ENCODE assay signal across 9 cellular contexts in the genomic region with DNA sequence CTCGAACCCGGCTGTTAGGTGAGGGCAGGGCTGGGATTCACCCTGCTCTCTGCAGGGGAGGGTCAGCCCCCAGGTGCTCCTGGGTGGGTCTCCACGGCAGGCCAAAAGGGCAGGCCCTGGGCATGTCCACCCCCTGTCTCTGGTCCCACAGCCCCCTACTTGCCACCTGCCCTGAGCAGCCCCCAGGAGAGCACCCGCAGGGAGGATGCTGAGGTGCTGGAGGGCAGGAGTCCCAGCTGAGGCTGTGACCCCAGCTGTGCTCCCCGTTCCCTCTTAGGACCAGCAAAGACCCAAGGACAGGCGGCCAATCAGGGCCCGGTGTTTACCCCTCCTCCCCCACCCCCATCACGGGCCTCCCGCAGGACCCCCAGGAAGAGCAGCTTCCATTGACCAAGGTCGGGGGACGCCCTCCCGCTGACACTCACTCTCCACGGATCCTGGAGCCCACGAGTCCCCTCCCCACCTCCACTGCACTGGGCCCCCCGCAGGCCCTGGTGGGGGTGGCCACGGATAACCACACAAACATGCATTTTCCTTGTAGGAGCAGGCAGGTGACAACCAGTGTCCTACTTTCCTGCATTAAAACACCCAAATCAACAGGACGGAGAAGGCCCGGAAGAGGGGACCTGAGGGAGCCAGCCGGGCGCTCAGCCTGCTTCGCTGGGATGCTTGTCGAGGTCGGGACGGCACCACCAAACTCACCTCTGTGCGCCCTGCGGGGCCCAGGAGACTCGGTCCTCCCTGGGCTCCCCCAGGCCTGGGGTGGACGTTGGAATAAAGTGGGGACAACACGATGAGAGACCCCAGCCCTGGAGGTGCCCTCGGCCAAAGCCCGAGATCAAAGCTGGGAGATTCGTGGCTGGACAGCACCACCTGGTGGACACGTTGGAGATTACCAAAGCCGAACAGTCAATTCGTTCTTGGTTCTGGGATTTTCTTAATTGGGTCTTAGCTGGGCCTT. TPM values are rescaled to one million over a fixed set of nuclear protein-coding genes. Genes with fewer than 3 reads are reported as not detected.
DNase-seq lines count a peak whose midpoint lies in the region; ATAC-seq and TF ChIP-seq lines count a peak whose summit lies in the region.
"Had no signal": no experiment of that assay in that cellular context is flagged by ENCODE, and none has a peak within 500 bp of the region (broad histone marks: within the 10 kb centered on the region; RNA-seq: fewer than 3 reads in every experiment).

No MANE protein-coding gene starts in this region.

- H3K4me1 Mint-ChIP-seq in WTC11, result peaks cover 15% of the 10 kb centered on the region

- no peak overlapping the region for H3K27ac ChIP-seq in mammary epithelial cell (ENCODE audit: insufficient read depth, low read depth, low read length)
- H3K27ac ChIP-seq: epithelial cell of prostate had no signal

- H3K9me3 Mint-ChIP-seq in WTC11, result no peaks in the 10 kb centered on the region

- H3K36me3 ChIP-seq in mammary epithelial cell (ENCODE audit: insufficient read depth, low read length), result no peaks in the 10 kb centered on the region

- H3K4me3 ChIP-seq in mammary epithelial cell (replicated peaks in 1 of 3; ENCODE audit: insufficient read depth in 1 of 3, low read depth in 2 of 3, low read length in 3 of 3), result no peak overlapping the region

- intact Hi-C loops in mammary epithelial cell (cut with micrococcal nuclease), result loop anchor here (1.0 to 10.0 kb wide), 5 partner anchors 307 to 643 kb away; no protein-coding TSS in a partner anchor
- intact Hi-C loops in left colon (cut with DNase I, micrococcal nuclease), result no loop called here

- peak overlapping the region; percentile 55 for H3K4me3 Mint-ChIP-seq in WTC11

- no peak overlapping the region for H3K9ac ChIP-seq in mammary epithelial cell (ENCODE audit: insufficient read depth, low read length)

- no peaks in the 10 kb centered on the region for H3K9me3 ChIP-seq in mammary epithelial cell (replicated peaks; ENCODE audit: insufficient read depth, low read length)

- H2AFZ ChIP-seq in mammary epithelial cell (ENCODE audit: low read depth, low read length), result no peak overlapping the region

- BruUV-seq in mammary epithelial cell (replicated peaks; lab: Mats Ljungman, UMichigan), result no TSS peak

- 48% methylated on average over 12 of the region's 35 CpGs for WGBS in mammary epithelial cell (ENCODE audit: low coverage, missing lambda C conversion rate)

- no peaks in the 10 kb centered on the region for H3K79me2 ChIP-seq in mammary epithelial cell (ENCODE audit: insufficient read depth, low read length)

- H4K20me1 ChIP-seq in mammary epithelial cell (ENCODE audit: insufficient read depth, low read length), result no peaks in the 10 kb centered on the region

- no peaks in the 10 kb centered on the region for H3K36me3 Mint-ChIP-seq in WTC11

- ATAC-seq in WTC11, result peak; percentile 65
- ATAC-seq in left colon, result peak; percentile 52
- ATAC-seq in HG03095 (IDR thresholded peaks at IDR 0.05; ENCODE audit: unreplicated experiment), result no peak

- H3K27me3 Mint-ChIP-seq in WTC11 (ENCODE audit: low read depth), result no peaks in the 10 kb centered on the region

- dilution Hi-C loops in mammary epithelial cell (cut with HindIII; ENCODE audit: low sequenced_read_pairs), result no loop called here

- peak overlapping the region; percentile 45 for H3K4me2 ChIP-seq in mammary epithelial cell (ENCODE audit: insufficient read depth, low read depth, low read length)

- POLR2A ChIA-PET in WTC11 (lab: Charles Lee), result interaction anchor here (0.7 kb wide), 1 partner anchor 551 kb away, joined by 3 read pairs; no protein-coding TSS in a partner anchor

- peak; percentile 73 for TF ChIP-seq CTCF in GM10266 (IDR thresholded peaks at IDR 0.05; ENCODE audit: control insufficient read depth, insufficient read depth, low read depth, missing control alignments)
- TF ChIP-seq CTCF in WTC11 (IDR thresholded peaks at IDR 0.05), result peak; percentile 73
- peak; percentile 61 to 73 for TF ChIP-seq CTCF in mammary epithelial cell (conservative IDR thresholded peaks at IDR 0.05 in 1 of 2, IDR thresholded peaks at IDR 0.05 in 1 of 2; ENCODE audit: extremely low read depth in 1 of 2, insufficient read depth in 1 of 2, low read depth in 1 of 2, low read length in 2 of 2)

- CTCF ChIA-PET in WTC11 (lab: Charles Lee) (interaction anchor here (0.7 to 3.1 kb wide), 39 partner anchors 8 to 621 kb away, joined by 3 to 31 read pairs (median 5); a partner anchor contains a TSS), mammary epithelial cell (lab: Charles Lee; ENCODE audit: low non-redundant PET) (interaction anchor here (0.7 kb wide), 2 partner anchors 18 to 22 kb away, joined by 3 to 5 read pairs; no protein-coding TSS in a partner anchor)

- in situ Hi-C loops in mammary epithelial cell (cut with MboI; ENCODE audit: low sequenced_read_pairs in 2 of 2), result no loop called here

- DNase-seq in GM10266 (ENCODE audit: extremely low spot score) (peak; percentile 67), NCI-H1105 (lab: John Stamatoyannopoulos, UW) (peak; percentile 40), WTC11 (ENCODE audit: low spot score) (peak; percentile 79), mammary epithelial cell (peak; percentile 25), left colon (peak in 1 of 2 donors; percentile 50), 8988T (no peak)
- peak; percentile 43 to 57 for DNase-seq in stimulated activated CD4-positive, alpha-beta T cell treated with anti-CD3 and anti-CD28 coated beads, Interleukin-4, amount 100 ng/mL, for 4 hours

- H3K27me3 ChIP-seq in mammary epithelial cell (ENCODE audit: insufficient read depth, low read length), result no peaks in the 10 kb centered on the region

- no peak overlapping the region for H3K27ac Mint-ChIP-seq in WTC11

- H3K4me1 ChIP-seq in mammary epithelial cell (ENCODE audit: insufficient read depth, low read length), result no peaks in the 10 kb centered on the region

TF ChIP-seq in WTC11, 78 proteins besides CTCF, POLR2A, EP300 and RAD21:
- TF ChIP-seq JAZF1 (CRISPR knock-in tag; IDR thresholded peaks at IDR 0.05) (no peak), FOXP1 (CRISPR knock-in tag; IDR thresholded peaks at IDR 0.05; ENCODE audit: borderline replicate concordance) (peak; percentile 69; the same call in 1 of the 2 replicates)
- TF ChIP-seq, protein P1, sequence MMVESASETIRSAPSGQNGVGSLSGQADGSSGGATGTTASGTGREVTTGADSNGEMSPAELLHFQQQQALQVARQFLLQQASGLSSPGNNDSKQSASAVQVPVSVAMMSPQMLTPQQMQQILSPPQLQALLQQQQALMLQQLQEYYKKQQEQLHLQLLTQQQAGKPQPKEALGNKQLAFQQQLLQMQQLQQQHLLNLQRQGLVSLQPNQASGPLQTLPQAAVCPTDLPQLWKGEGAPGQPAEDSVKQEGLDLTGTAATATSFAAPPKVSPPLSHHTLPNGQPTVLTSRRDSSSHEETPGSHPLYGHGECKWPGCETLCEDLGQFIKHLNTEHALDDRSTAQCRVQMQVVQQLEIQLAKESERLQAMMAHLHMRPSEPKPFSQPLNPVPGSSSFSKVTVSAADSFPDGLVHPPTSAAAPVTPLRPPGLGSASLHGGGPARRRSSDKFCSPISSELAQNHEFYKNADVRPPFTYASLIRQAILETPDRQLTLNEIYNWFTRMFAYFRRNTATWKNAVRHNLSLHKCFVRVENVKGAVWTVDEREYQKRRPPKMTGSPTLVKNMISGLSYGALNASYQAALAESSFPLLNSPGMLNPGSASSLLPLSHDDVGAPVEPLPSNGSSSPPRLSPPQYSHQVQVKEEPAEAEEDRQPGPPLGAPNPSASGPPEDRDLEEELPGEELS (CRISPR knock-in tag; IDR thresholded peaks at IDR 0.05), result no peak

RNA-seq across cellular contexts. Expression of a gene that starts 22.5 kb away (rescaled TPM):
- total RNA-seq in WTC11 (2021) (0.11 TPM in 1 of 3 replicates, not detected in the others), mammary epithelial cell (not detected), left colon (under 1 TPM in 1 of 2 donors, not detected in 1; 0.17 TPM)
- polyA plus RNA-seq in mammary epithelial cell, result not detected
- not detected for polyA minus RNA-seq in mammary epithelial cell
